ENCODE assay signal across 8 cellular contexts in genomic region chr15:22665711-22666110, GRCh38.
DNase-seq lines count a peak whose midpoint lies in the region; ATAC-seq, FAIRE-seq and TF ChIP-seq lines count a peak whose summit lies in the region.
"Not testable (repeated sequence)": the region's sequence is repeated elsewhere in the genome, so short reads cannot be mapped to it uniquely, and the experiment has no call there.

No MANE protein-coding gene starts in this region.

- H3K79me1 ChIP-seq in IMR-90 (ENCODE audit: low read depth in 1 of 2, low read length in 2 of 2), result not testable (repeated sequence)

- not testable (repeated sequence) for H3K36me3 Mint-ChIP-seq in activated naive CD8-positive, alpha-beta T cell treated with anti-CD3 and anti-CD28 coated beads, Interleukin-2, amount 10 ng/mL, durations not matched to agents 7 days and 5 days

- H3K9me1 ChIP-seq in IMR-90 (ENCODE audit: insufficient read depth, low read length), result not testable (repeated sequence)

- H4K8ac ChIP-seq in IMR-90 (ENCODE audit: low read depth in 2 of 2, low read length in 2 of 2), result peak overlapping the region; percentile 38 to 72; a peak in 2 of 4 replicates

- peak overlapping the region; percentile 92; the same call in 1 of the 2 replicates for H3K4ac ChIP-seq in IMR-90 (ENCODE audit: low read depth, low read length)

- H3K27me3 ChIP-seq in BE2C; IMR-90 (ENCODE audit: control insufficient read depth, insufficient read depth, low read length); dorsolateral prefrontal cortex; ovary; subcutaneous abdominal adipose tissue (ENCODE audit: control insufficient read depth in 5 of 5, insufficient read depth in 4 of 5, low read length in 5 of 5): not testable (repeated sequence)

- H2BK120ac ChIP-seq in IMR-90 (ENCODE audit: low read depth, low read length), result peak overlapping the region; percentile 79; the same call in 1 of the 2 replicates

- peak overlapping the region; percentile 88 for H3K27ac Mint-ChIP-seq in activated naive CD8-positive, alpha-beta T cell treated with anti-CD3 and anti-CD28 coated beads, Interleukin-2, amount 10 ng/mL, durations not matched to agents 7 days and 5 days

- H3K9ac ChIP-seq in IMR-90 (ENCODE audit: low read depth, low read length) (peak overlapping the region; percentile 99), kidney (ENCODE audit: low read length in 2 of 2) (peak overlapping the region in 1 of 2 donors; percentile 44), subcutaneous abdominal adipose tissue (ENCODE audit: low read length in 5 of 5) (peak overlapping the region in 4 of 5 donors; percentile 62 to 80 (median 76))

- DNase-seq in BE2C; IMR-90; activated naive CD8-positive, alpha-beta T cell treated with anti-CD3 and anti-CD28 coated beads, Interleukin-2, amount 10 ng/mL, durations not matched to agents 7 days and 5 days; dorsolateral prefrontal cortex; kidney; ovary: not testable (repeated sequence)

- in situ Hi-C loops in IMR-90 (cut with MboI; ENCODE audit: low sequenced_read_pairs), result not testable (repeated sequence)

- CTCF ChIA-PET in IMR-90 (lab: Yijun Ruan, JAX), result not testable (repeated sequence)

- BruUV-seq in IMR-90 (replicated peaks; lab: Mats Ljungman, UMichigan), result not testable (repeated sequence)

- peak overlapping the region; percentile 99; the same call in 1 of the 2 replicates for H3K4me2 ChIP-seq in IMR-90 (ENCODE audit: low read depth, low read length)

- H2BK5ac ChIP-seq in IMR-90 (ENCODE audit: low read depth, low read length, poor library complexity, severe bottlenecking), result peak overlapping the region; percentile 96

- H2BK20ac ChIP-seq in IMR-90 (ENCODE audit: low read depth, low read length), result peak overlapping the region; percentile 61; the same call in 1 of the 2 replicates

- FAIRE-seq in kidney (lab: Jason Lieb, UNC), result not testable (repeated sequence)

- H4K5ac ChIP-seq in IMR-90 (ENCODE audit: low read depth, low read length), result peak overlapping the region; percentile 98

- H2BK15ac ChIP-seq in IMR-90 (ENCODE audit: low read depth, low read length), result 0 out of 3 replicates have a peak overlapping the region, but pooled peaks have one; percentile 34

- H3K27me3 Mint-ChIP-seq in activated naive CD8-positive, alpha-beta T cell treated with anti-CD3 and anti-CD28 coated beads, Interleukin-2, amount 10 ng/mL, durations not matched to agents 7 days and 5 days, result not testable (repeated sequence)

- peak overlapping the region; percentile 87; the same call in 1 of the 2 replicates for H3K23ac ChIP-seq in IMR-90 (ENCODE audit: low read depth, low read length)

- H3K56ac ChIP-seq in IMR-90 (ENCODE audit: extremely low read depth, insufficient read depth, low read length), result peak overlapping the region; percentile 78; the same call in 1 of the 2 replicates

- peak overlapping the region; percentile 70 for H4K91ac ChIP-seq in IMR-90 (ENCODE audit: insufficient read depth, low read depth, low read length)

- H2AK9ac ChIP-seq in IMR-90 (replicated peaks; ENCODE audit: low read depth, low read length, poor library complexity), result not testable (repeated sequence)

- H2AK5ac ChIP-seq in IMR-90 (ENCODE audit: low read depth, low read length), result not testable (repeated sequence)

- dilution Hi-C loops in IMR-90 (cut with HindIII; ENCODE audit: low sequenced_read_pairs, unreplicated experiment), result not testable (repeated sequence)

- TF ChIP-seq EP300 in ovary (IDR thresholded peaks at IDR 0.05), result not testable (repeated sequence)

- peak overlapping the region; percentile 93; the same call in 1 of the 2 replicates for H3K27ac ChIP-seq in IMR-90 (ENCODE audit: insufficient read depth, low read length)
- H3K27ac ChIP-seq in VCaP, result peak overlapping the region; percentile 78
- peak overlapping the region in 51 of 59 donors; percentile 31 to 94 (median 84) for H3K27ac ChIP-seq in dorsolateral prefrontal cortex
- H3K27ac ChIP-seq in kidney (ENCODE audit: low read depth in 2 of 2, low read length in 2 of 2), result peak overlapping the region; percentile 65 to 73
- H3K27ac ChIP-seq in ovary, result peak overlapping the region; percentile 93 to 98
- peak overlapping the region; percentile 96 for H3K27ac ChIP-seq in subcutaneous abdominal adipose tissue (ENCODE audit: low read depth, low read length)

- H3K4me1 Mint-ChIP-seq in activated naive CD8-positive, alpha-beta T cell treated with anti-CD3 and anti-CD28 coated beads, Interleukin-2, amount 10 ng/mL, durations not matched to agents 7 days and 5 days, result not testable (repeated sequence)

- H3K4me3 ChIP-seq in BE2C (ENCODE audit: low read depth, low read length) (peak overlapping the region; percentile 56), IMR-90 (ENCODE audit: insufficient read depth, low read depth, low read length) (peak overlapping the region; percentile 80), dorsolateral prefrontal cortex (peak overlapping the region in 58 of 59 donors; percentile 26 to 74 (median 56)), kidney (ENCODE audit: low read length in 2 of 2) (peak overlapping the region; percentile 64 to 66), ovary (peak overlapping the region; percentile 58), subcutaneous abdominal adipose tissue (ENCODE audit: low read depth in 1 of 5, low read length in 5 of 5) (peak overlapping the region; percentile 41 to 72 (median 64))

- not testable (repeated sequence) for H2AFZ ChIP-seq in IMR-90 (replicated peaks; ENCODE audit: low read length, poor library complexity)

- not testable (repeated sequence) for H3K36me3 ChIP-seq in BE2C; IMR-90 (ENCODE audit: control insufficient read depth, insufficient read depth, low read length); kidney (ENCODE audit: control insufficient read depth in 1 of 2, insufficient read depth in 2 of 2, low read length in 2 of 2); ovary; subcutaneous abdominal adipose tissue (ENCODE audit: control insufficient read depth in 5 of 5, insufficient read depth in 5 of 5, low read length in 5 of 5)

- not testable (repeated sequence) for ATAC-seq in IMR-90 (ENCODE audit: low read depth); activated naive CD8-positive, alpha-beta T cell treated with anti-CD3 and anti-CD28 coated beads, Interleukin-2, amount 10 ng/mL, durations not matched to agents 7 days and 5 days (ENCODE audit: low read depth)

- TF ChIP-seq POLR2A in IMR-90 (IDR thresholded peaks at IDR 0.05; ENCODE audit: low read depth, low read length); ovary (IDR thresholded peaks at IDR 0.05): not testable (repeated sequence)

- intact Hi-C loops in IMR-90 (cut with micrococcal nuclease); dorsolateral prefrontal cortex (cut with DNase I); kidney (cut with DNase I); ovary (cut with DNase I): not testable (repeated sequence)

- H3K14ac ChIP-seq in IMR-90 (replicated peaks; ENCODE audit: low read depth, low read length), result peak overlapping the region; percentile 67

- not testable (repeated sequence) for H4K20me1 ChIP-seq in IMR-90 (ENCODE audit: insufficient read depth, low read length)

- not testable (repeated sequence) for H3K9me3 ChIP-seq in BE2C; IMR-90 (ENCODE audit: control insufficient read depth, insufficient read depth, low read length); kidney (ENCODE audit: control insufficient read depth in 1 of 2, low read length in 2 of 2); ovary; subcutaneous abdominal adipose tissue (ENCODE audit: control insufficient read depth in 5 of 5, low read length in 5 of 5)

- WGBS in IMR-90 (ENCODE audit: extremely low coverage in 2 of 2, insufficient read length in 1 of 2), 2 experiments, result no CpG with 5 or more reads among the region's 2 CpGs
- 0 to 7% (median 0%) methylated on average over 1 to 2 of the region's 2 CpGs for WGBS in ovary, 3 donors

- TF ChIP-seq CTCF in BE2C (IDR thresholded peaks at IDR 0.05; ENCODE audit: low read depth, low read length); IMR-90 (conservative IDR thresholded peaks at IDR 0.05; ENCODE audit: low read depth, low read length); VCaP (conservative IDR thresholded peaks at IDR 0.05); dorsolateral prefrontal cortex (IDR thresholded peaks at IDR 0.05 in 54 of 56, conservative IDR thresholded peaks at IDR 0.05 in 2 of 56; ENCODE audit: low read depth in 1 of 56, partially characterized antibody in 56 of 56); kidney (IDR thresholded peaks at IDR 0.05; ENCODE audit: borderline replicate concordance, extremely low read depth, insufficient read depth); ovary (IDR thresholded peaks at IDR 0.05): not testable (repeated sequence)

- peak overlapping the region; percentile 90 for H3K4me3 Mint-ChIP-seq in activated naive CD8-positive, alpha-beta T cell treated with anti-CD3 and anti-CD28 coated beads, Interleukin-2, amount 10 ng/mL, durations not matched to agents 7 days and 5 days

- H3K4me1 ChIP-seq in BE2C; IMR-90 (ENCODE audit: control insufficient read depth, insufficient read depth, low read length); kidney (ENCODE audit: control insufficient read depth in 1 of 2, insufficient read depth in 1 of 2, low read depth in 1 of 2, low read length in 2 of 2); ovary (ENCODE audit: insufficient read depth); subcutaneous abdominal adipose tissue (ENCODE audit: control insufficient read depth in 5 of 5, insufficient read depth in 5 of 5, low read length in 5 of 5): not testable (repeated sequence)

- POLR2A ChIA-PET in IMR-90 (lab: Charles Lee; ENCODE audit: unreplicated experiment); activated naive CD8-positive, alpha-beta T cell treated with anti-CD3 and anti-CD28 coated beads, Interleukin-2, amount 10 ng/mL, durations not matched to agents 7 days and 5 days (lab: Charles Lee): not testable (repeated sequence)

- peak overlapping the region; percentile 99; the same call in 1 of the 2 replicates for H3K18ac ChIP-seq in IMR-90 (ENCODE audit: low read depth, low read length)

- TF ChIP-seq RAD21 in IMR-90 (IDR thresholded peaks at IDR 0.05; ENCODE audit: low read length), result not testable (repeated sequence)

- H3K9me3 Mint-ChIP-seq in activated naive CD8-positive, alpha-beta T cell treated with anti-CD3 and anti-CD28 coated beads, Interleukin-2, amount 10 ng/mL, durations not matched to agents 7 days and 5 days, result not testable (repeated sequence)
